ENCODE assay signal across 21 cellular contexts in genomic region chr4:176818531-176818930, GRCh38. TPM values are rescaled to one million over a fixed set of nuclear protein-coding genes. Genes with fewer than 3 reads are reported as not detected.
A peak's percentile ranks its signal among the peaks of the same experiment; 100 is the strongest.
DNase-seq lines count a peak whose midpoint lies in the region; ATAC-seq and TF ChIP-seq lines count a peak whose summit lies in the region.
"Had no signal": no experiment of that assay in that cellular context is flagged by ENCODE, and none has a peak within 500 bp of the region (broad histone marks: within the 10 kb centered on the region; RNA-seq: fewer than 3 reads in every experiment).

No MANE protein-coding gene starts in this region.

- TF ChIP-seq POLR2A in testis (IDR thresholded peaks at IDR 0.05) = no peak

- H3K4me1 ChIP-seq in mesenchymal stem cell (ENCODE audit: control insufficient read depth, insufficient read depth, low read depth, low read length) = no peaks in the 10 kb centered on the region
- H3K4me1 ChIP-seq in testis = no peaks in the 10 kb centered on the region
- H3K4me1 ChIP-seq: HAP-1 had no signal

- H3K9me3 Mint-ChIP-seq in HFFc6 = no peaks in the 10 kb centered on the region
- no peaks in the 10 kb centered on the region for H3K9me3 Mint-ChIP-seq in Calu3 (ENCODE audit: low read depth, unreplicated experiment)

- no TSS peak for BruUV-seq in Calu3 (replicated peaks; lab: Mats Ljungman, UMichigan)

- DNase-seq in AG08395 (ENCODE audit: low spot score) = peak; percentile 48
- DNase-seq in HFFc6 = peak; percentile 21
- peak; percentile 58 for DNase-seq in dedifferentiated amniotic fluid mesenchymal stem cell (ENCODE audit: extremely low spot score)
- DNase-seq in mesenchymal stem cell = no peak
- DNase-seq in NOMO-1 treated with dmso at 0.1 percent for 144 hours (lab: John Stamatoyannopoulos, UW; ENCODE audit: unreplicated experiment) = no peak
- DNase-seq in testis = no peak
- DNase-seq in Calu3 = no peak
- DNase-seq: 8988T; CD4-positive, alpha-beta T cell; EL; NCI-H187; NCI-H2107; NCI-H2227 treated with DMSO at 0.1 percent for 48 hours; NCI-H510A treated with DMSO at 0.1 percent for 48 hours; NCI-H774; OCI-M1; RPMI8226; SHP77 treated with DMSO at 0.1 percent for 48 hours had no signal

- ATAC-seq in GM21423 (IDR thresholded peaks at IDR 0.05; ENCODE audit: unreplicated experiment) = no peak
- ATAC-seq: K562 had no signal

- H2BK12ac ChIP-seq in mesenchymal stem cell (ENCODE audit: low read length in 2 of 2) = no peak overlapping the region

- H3K4me1 Mint-ChIP-seq in HFFc6 (ENCODE audit: low read depth) (peaks cover 72% of the 10 kb centered on the region), Calu3 (ENCODE audit: low read depth, unreplicated experiment) (peaks cover 14% of the 10 kb centered on the region)

- no peaks in the 10 kb centered on the region for H3K36me3 ChIP-seq in mesenchymal stem cell (ENCODE audit: control insufficient read depth in 1 of 2, insufficient read depth in 2 of 2, low read depth in 1 of 2, low read length in 2 of 2)
- no peaks in the 10 kb centered on the region for H3K36me3 ChIP-seq in testis (ENCODE audit: low read depth, missing control alignments)
- H3K36me3 ChIP-seq: HAP-1 had no signal

- no peak overlapping the region for H3K4ac ChIP-seq in mesenchymal stem cell (ENCODE audit: low read depth in 1 of 2, low read length in 2 of 2)

- peak overlapping the region; percentile 30 for H3K9ac ChIP-seq in mesenchymal stem cell (ENCODE audit: low read length)

- H3K4me2 ChIP-seq in mesenchymal stem cell (ENCODE audit: low read length, poor library complexity, severe bottlenecking) = no peak overlapping the region

- no peak overlapping the region for H2AFZ ChIP-seq in mesenchymal stem cell (ENCODE audit: low read depth, low read length)

- H3K4me3 Mint-ChIP-seq in HFFc6 = peak overlapping the region; percentile 31
- no peak overlapping the region for H3K4me3 Mint-ChIP-seq in Calu3 (ENCODE audit: low read depth, unreplicated experiment)
- H3K4me3 Mint-ChIP-seq: CD4-positive, alpha-beta T cell had no signal

- TF ChIP-seq CTCF in HFFc6 (IDR thresholded peaks at IDR 0.05) (no peak), testis (IDR thresholded peaks at IDR 0.05) (no peak), Calu3 (IDR thresholded peaks at IDR 0.05; ENCODE audit: unreplicated experiment) (no peak)

- no peak overlapping the region for H3K23ac ChIP-seq in mesenchymal stem cell (ENCODE audit: low read length in 2 of 2)

- no peak overlapping the region for H2BK120ac ChIP-seq in mesenchymal stem cell (ENCODE audit: low read depth, low read length)

- H3K27me3 Mint-ChIP-seq in HFFc6 (ENCODE audit: insufficient read depth) = no peaks in the 10 kb centered on the region
- no peaks in the 10 kb centered on the region for H3K27me3 Mint-ChIP-seq in Calu3 (ENCODE audit: unreplicated experiment)
- H3K27me3 Mint-ChIP-seq: CD4-positive, alpha-beta T cell had no signal

- H3K18ac ChIP-seq in mesenchymal stem cell (ENCODE audit: low read depth in 1 of 2, low read length in 2 of 2) = no peak overlapping the region

- H3K36me3 Mint-ChIP-seq in HFFc6 (ENCODE audit: low read depth) (no peaks in the 10 kb centered on the region), Calu3 (ENCODE audit: insufficient read depth, unreplicated experiment) (no peaks in the 10 kb centered on the region)

- no peak overlapping the region for H2AK5ac ChIP-seq in mesenchymal stem cell (ENCODE audit: low read length, severe bottlenecking)

- H3K4me3 ChIP-seq in mesenchymal stem cell (ENCODE audit: insufficient read depth in 1 of 2, low read depth in 1 of 2, low read length in 2 of 2) = no peak overlapping the region
- H3K4me3 ChIP-seq in testis = no peak overlapping the region
- H3K4me3 ChIP-seq: HAP-1, K562 had no signal

- intact Hi-C loops in testis (cut with DNase I; ENCODE audit: low total_unique reads) (no loop called here), Calu3 (cut with micrococcal nuclease; ENCODE audit: unreplicated experiment) (no loop called here)

- CTCF ChIA-PET in Calu3 (lab: Charles Lee) = no interaction called here

- no peak overlapping the region for H4K8ac ChIP-seq in mesenchymal stem cell (ENCODE audit: low read length)

- H3K9me3 ChIP-seq in mesenchymal stem cell (ENCODE audit: control insufficient read depth, low read length) (no peaks in the 10 kb centered on the region), testis (no peaks in the 10 kb centered on the region)
- H3K9me3 ChIP-seq: HAP-1 had no signal

- H3K27ac ChIP-seq in mesenchymal stem cell (ENCODE audit: low read length, poor library complexity, severe bottlenecking) = no peak overlapping the region
- no peak overlapping the region for H3K27ac ChIP-seq in testis

- WGBS in mesenchymal stem cell = no CpG with 5 or more reads among the region's 1 CpG
- 51 to 82% methylated on average over 1 of the region's 1 CpG for WGBS in testis, 2 donors

- no peak overlapping the region for H2BK15ac ChIP-seq in mesenchymal stem cell (ENCODE audit: low read depth, poor library complexity, severe bottlenecking)

- H4K91ac ChIP-seq in mesenchymal stem cell (ENCODE audit: low read length) = no peak overlapping the region

- H2BK5ac ChIP-seq in mesenchymal stem cell (ENCODE audit: low read depth, low read length, poor library complexity, severe bottlenecking) = no peak overlapping the region

- H3K27ac Mint-ChIP-seq in HFFc6 (peak overlapping the region; percentile 54), Calu3 (ENCODE audit: unreplicated experiment) (no peak overlapping the region)
- H3K27ac Mint-ChIP-seq: CD4-positive, alpha-beta T cell had no signal

- H3K79me1 ChIP-seq in mesenchymal stem cell (replicated peaks; ENCODE audit: low read length, poor library complexity, severe bottlenecking) = no peaks in the 10 kb centered on the region

- no peak overlapping the region for H3K14ac ChIP-seq in mesenchymal stem cell (ENCODE audit: low read length in 2 of 2)

- H3K27me3 ChIP-seq in mesenchymal stem cell (ENCODE audit: control insufficient read depth in 1 of 2, insufficient read depth in 1 of 2, low read length in 2 of 2) = no peaks in the 10 kb centered on the region
- no peaks in the 10 kb centered on the region for H3K27me3 ChIP-seq in testis

RNA-seq across cellular contexts. Expression of gene VEGFC, which starts 25.8 kb away (rescaled TPM):
- 100 to 1,000 TPM; 323 to 374 (median 351) TPM for total RNA-seq in HFFc6 (2021; fragmentation: NEBNext Ultra II Directional; extraction: Animal tissue kit (Norgen Biotek cat#: 25700))
- 18.0 TPM for polyA plus RNA-seq in mesenchymal stem cell (2013, experiment 1 of 2)
- polyA plus RNA-seq in mesenchymal stem cell (2013, experiment 2 of 2) = 17.4 TPM
- total RNA-seq in testis = 1 to 10 TPM; 2.8 to 4.0 TPM
- polyA plus RNA-seq in testis (ENCODE audit: insufficient read depth, low read depth, low replicate concordance) = 4.3 TPM
- 1.2 and 1.5 TPM in 2 replicates for total RNA-seq in Calu3 (2022)
- total RNA-seq: CD4-positive, alpha-beta T cell; K562 had no signal
- polyA plus RNA-seq: K562 had no signal

Comparison
In these comparisons a context has a peak if more than half of its experiments do, and no peak if none do; other contexts are left out.
1. DNase-seq: peak in AG08395 (single experiment), HFFc6 (single experiment) and dedifferentiated amniotic fluid mesenchymal stem cell (single experiment); none in mesenchymal stem cell (single experiment), NOMO-1 treated with dmso at 0.1 percent for 144 hours (single experiment), testis (single experiment) and Calu3 (single experiment).
2. RNA of gene VEGFC, which starts 25.8 kb away (total RNA-seq): 323 to 374 TPM in HFFc6; 2.8 to 4.0 TPM in testis and 1.2 to 1.5 TPM in Calu3; every median in the first group is over 10 times any median in the second.